17 cellular contexts compared by ENCODE assay signal in the genomic region with DNA sequence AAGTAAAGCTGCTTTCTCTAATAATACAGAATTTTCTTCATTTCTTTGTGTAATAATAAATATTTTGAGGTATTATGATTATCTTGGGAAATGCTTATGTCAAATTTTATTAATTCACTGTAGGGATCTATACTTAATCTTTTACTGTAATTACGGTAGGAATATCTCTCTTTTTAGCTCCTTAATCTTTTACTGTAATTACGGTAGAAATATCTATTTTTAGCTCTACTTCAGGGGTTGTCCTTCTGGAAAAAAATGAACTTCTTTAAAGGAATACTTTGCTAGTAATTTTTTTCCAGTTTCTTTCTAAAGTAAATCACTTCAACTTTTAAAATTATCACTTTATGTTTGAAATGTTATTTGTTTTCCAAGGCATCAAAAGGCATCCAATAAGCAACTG.
DNase-seq lines count a peak whose midpoint lies in the region; ATAC-seq and TF ChIP-seq lines count a peak whose summit lies in the region.
"Had no signal": no experiment of that assay in that cellular context is flagged by ENCODE, and none has a peak within 500 bp of the region (broad histone marks: within the 10 kb centered on the region; RNA-seq: fewer than 3 reads in every experiment).

No MANE protein-coding gene starts in this region.

- CTCF ChIA-PET in activated naive CD4-positive, alpha-beta T cell treated with anti-CD3 and anti-CD28 coated beads for 36 hours (lab: Charles Lee): no interaction called here

- DNase-seq in DMS 273 treated with DMSO at 0.1 percent for 48 hours (lab: John Stamatoyannopoulos, UW): peak; percentile 2
- no peak for DNase-seq in DMS 273 (lab: John Stamatoyannopoulos, UW; ENCODE audit: unreplicated experiment)
- DNase-seq in GM23338 (ENCODE audit: low spot score): peak; percentile 4
- peak; percentile 10 for DNase-seq in SK-MEL-5 (ENCODE audit: low read depth, low spot score)
- peak; percentile 6 to 16 for DNase-seq in fibroblast of lung (ENCODE audit: low read depth in 2 of 2)
- no peak for DNase-seq in T-helper 9 cell
- no peak for DNase-seq in esophagus squamous epithelium (lab: John Stamatoyannopoulos, UW)
- DNase-seq in activated naive CD4-positive, alpha-beta T cell treated with anti-CD3 and anti-CD28 coated beads for 36 hours: no peak
- DNase-seq: AML-193; Caco-2; CD8-positive, alpha-beta memory T cell; DMS79 treated with DMSO at 0.1 percent for 48 hours; EL; GDM1 had no signal

- H3K4me1 ChIP-seq in GM23338 (ENCODE audit: insufficient read depth) (no peaks in the 10 kb centered on the region; the same call in 1 of the 2 replicates), fibroblast of lung (ENCODE audit: control insufficient read depth, extremely low read depth, insufficient read depth, low read length) (no peaks in the 10 kb centered on the region), esophagus squamous epithelium (no peaks in the 10 kb centered on the region)
- H3K4me1 ChIP-seq: Caco-2 had no signal

- no peaks in the 10 kb centered on the region for H3K9me2 ChIP-seq in GM23338 (ENCODE audit: insufficient read depth)

- H3K9me3 ChIP-seq in fibroblast of lung (ENCODE audit: control insufficient read depth, insufficient read depth, low read depth, low read length): no peaks in the 10 kb centered on the region
- no peaks in the 10 kb centered on the region for H3K9me3 ChIP-seq in esophagus squamous epithelium
- H3K9me3 ChIP-seq: Caco-2 had no signal

- H3K4me2 ChIP-seq in GM23338 (no peak overlapping the region), fibroblast of lung (ENCODE audit: extremely low read depth, insufficient read depth, low read length) (no peak overlapping the region)
- H3K4me2 ChIP-seq: BLaER1 had no signal

- no peak for TF ChIP-seq POLR2A in esophagus squamous epithelium (IDR thresholded peaks at IDR 0.05)

- H4K20me1 ChIP-seq in GM23338 (replicated peaks; ENCODE audit: insufficient read depth): no peaks in the 10 kb centered on the region
- H4K20me1 ChIP-seq in fibroblast of lung (ENCODE audit: control insufficient read depth, extremely low read depth, insufficient read depth, low read length): no peaks in the 10 kb centered on the region
- H4K20me1 ChIP-seq: BLaER1 had no signal

- WGBS in esophagus squamous epithelium, 2 donors: 66 to 75% methylated on average over 2 of the region's 2 CpGs

- H3K27me3 Mint-ChIP-seq in GM23338 (ENCODE audit: insufficient read depth, low read depth, poor library complexity): no peaks in the 10 kb centered on the region
- H3K27me3 Mint-ChIP-seq in activated naive CD4-positive, alpha-beta T cell treated with anti-CD3 and anti-CD28 coated beads for 36 hours (ENCODE audit: low read depth): no peaks in the 10 kb centered on the region

- no peak for ATAC-seq in GM23338
- ATAC-seq: HCT116 had no signal

- no peaks in the 10 kb centered on the region for H3K27me3 ChIP-seq in GM23338 (ENCODE audit: insufficient read depth)
- H3K27me3 ChIP-seq in fibroblast of lung (ENCODE audit: control insufficient read depth, insufficient read depth, low read length): no peaks in the 10 kb centered on the region
- no peaks in the 10 kb centered on the region for H3K27me3 ChIP-seq in esophagus squamous epithelium
- H3K27me3 ChIP-seq: BLaER1 had no signal

- H3K9ac ChIP-seq in fibroblast of lung (ENCODE audit: insufficient read depth, low read length): no peak overlapping the region
- H3K9ac ChIP-seq: BLaER1 had no signal

- H3K4me3 Mint-ChIP-seq in GM23338: no peak overlapping the region
- H3K4me3 Mint-ChIP-seq in activated naive CD4-positive, alpha-beta T cell treated with anti-CD3 and anti-CD28 coated beads for 36 hours: no peak overlapping the region
- H3K4me3 Mint-ChIP-seq: CD8-positive, alpha-beta memory T cell had no signal

- H3K4me1 Mint-ChIP-seq in GM23338: no peaks in the 10 kb centered on the region; the same call in 2 of the 3 replicates
- H3K4me1 Mint-ChIP-seq in activated naive CD4-positive, alpha-beta T cell treated with anti-CD3 and anti-CD28 coated beads for 36 hours (ENCODE audit: low read depth): no peaks in the 10 kb centered on the region
- H3K4me1 Mint-ChIP-seq: CD8-positive, alpha-beta memory T cell had no signal

- H3K9me3 Mint-ChIP-seq in GM23338: peaks cover 6% of the 10 kb centered on the region; the same call in 2 of the 3 replicates
- peaks cover 6% of the 10 kb centered on the region for H3K9me3 Mint-ChIP-seq in activated naive CD4-positive, alpha-beta T cell treated with anti-CD3 and anti-CD28 coated beads for 36 hours

- TF ChIP-seq CTCF in GM23338 (conservative IDR thresholded peaks at IDR 0.05; ENCODE audit: low read depth in 2 of 2): no peak
- no peak for TF ChIP-seq CTCF in fibroblast of lung (conservative IDR thresholded peaks at IDR 0.05 in 1 of 2, IDR thresholded peaks at IDR 0.05 in 1 of 2; ENCODE audit: low read depth in 1 of 2, low read length in 2 of 2)
- TF ChIP-seq CTCF in esophagus squamous epithelium (IDR thresholded peaks at IDR 0.05): no peak

- H3K4me3 ChIP-seq in GM23338 (no peak overlapping the region), fibroblast of lung (replicated peaks in 1 of 4; ENCODE audit: control extremely low read depth in 1 of 4, insufficient read depth in 1 of 4, low read depth in 3 of 4, low read length in 4 of 4) (no peak overlapping the region), esophagus squamous epithelium (no peak overlapping the region)
- H3K4me3 ChIP-seq: BLaER1 had no signal

- no peaks in the 10 kb centered on the region for H3K79me2 ChIP-seq in GM23338 (replicated peaks; ENCODE audit: insufficient read depth)
- H3K79me2 ChIP-seq in fibroblast of lung (ENCODE audit: control insufficient read depth, insufficient read depth, low read length): no peaks in the 10 kb centered on the region

- in situ Hi-C loops in SK-MEL-5 (cut with HindIII; ENCODE audit: low pct_unique_long_range_greater_than_20kb, low sequenced_read_pairs): no loop called here

- H3K27ac Mint-ChIP-seq in GM23338: no peak overlapping the region
- no peak overlapping the region for H3K27ac Mint-ChIP-seq in activated naive CD4-positive, alpha-beta T cell treated with anti-CD3 and anti-CD28 coated beads for 36 hours
- H3K27ac Mint-ChIP-seq: CD8-positive, alpha-beta memory T cell had no signal

- intact Hi-C loops in esophagus squamous epithelium (cut with DNase I): no loop called here
- intact Hi-C loops in activated naive CD4-positive, alpha-beta T cell treated with anti-CD3 and anti-CD28 coated beads for 36 hours (cut with micrococcal nuclease): no loop called here

- H3K36me3 Mint-ChIP-seq in GM23338 (ENCODE audit: low read depth): no peaks in the 10 kb centered on the region; the same call in 2 of the 3 replicates
- H3K36me3 Mint-ChIP-seq in activated naive CD4-positive, alpha-beta T cell treated with anti-CD3 and anti-CD28 coated beads for 36 hours (ENCODE audit: low read depth): no peaks in the 10 kb centered on the region
- H3K36me3 Mint-ChIP-seq: CD8-positive, alpha-beta memory T cell had no signal

- H3K27ac ChIP-seq in GM23338 (ENCODE audit: low read depth): no peak overlapping the region
- H3K27ac ChIP-seq in fibroblast of lung (ENCODE audit: insufficient read depth, low read length): no peak overlapping the region
- no peak overlapping the region for H3K27ac ChIP-seq in esophagus squamous epithelium
- H3K27ac ChIP-seq: 22Rv1, BLaER1 had no signal

- no peaks in the 10 kb centered on the region for H3F3A ChIP-seq in GM23338 (replicated peaks; ENCODE audit: low read depth)

- H2AFZ ChIP-seq in GM23338 (no peak overlapping the region), fibroblast of lung (ENCODE audit: low read length) (no peak overlapping the region)

- no peaks in the 10 kb centered on the region for H3K36me3 ChIP-seq in GM23338 (ENCODE audit: insufficient read depth)
- H3K36me3 ChIP-seq in fibroblast of lung (ENCODE audit: control insufficient read depth, insufficient read depth, low read length): no peaks in the 10 kb centered on the region
- no peaks in the 10 kb centered on the region for H3K36me3 ChIP-seq in esophagus squamous epithelium
- H3K36me3 ChIP-seq: BLaER1 had no signal

TF ChIP-seq in GM23338, 12 proteins besides CTCF, POLR2A, EP300 and RAD21 (continues in another document):
- TF ChIP-seq POLR2AphosphoS5 (IDR thresholded peaks at IDR 0.05; ENCODE audit: low read depth): no peak
- no peak for TF ChIP-seq JUNB (IDR thresholded peaks at IDR 0.05; ENCODE audit: unreplicated experiment)
- TF ChIP-seq EZH2phosphoT487 (IDR thresholded peaks at IDR 0.05; ENCODE audit: unreplicated experiment): no peak
- TF ChIP-seq CREB1 (CRISPR knock-in tag; IDR thresholded peaks at IDR 0.05; ENCODE audit: low read depth): no peak
- TF ChIP-seq, protein P1, sequence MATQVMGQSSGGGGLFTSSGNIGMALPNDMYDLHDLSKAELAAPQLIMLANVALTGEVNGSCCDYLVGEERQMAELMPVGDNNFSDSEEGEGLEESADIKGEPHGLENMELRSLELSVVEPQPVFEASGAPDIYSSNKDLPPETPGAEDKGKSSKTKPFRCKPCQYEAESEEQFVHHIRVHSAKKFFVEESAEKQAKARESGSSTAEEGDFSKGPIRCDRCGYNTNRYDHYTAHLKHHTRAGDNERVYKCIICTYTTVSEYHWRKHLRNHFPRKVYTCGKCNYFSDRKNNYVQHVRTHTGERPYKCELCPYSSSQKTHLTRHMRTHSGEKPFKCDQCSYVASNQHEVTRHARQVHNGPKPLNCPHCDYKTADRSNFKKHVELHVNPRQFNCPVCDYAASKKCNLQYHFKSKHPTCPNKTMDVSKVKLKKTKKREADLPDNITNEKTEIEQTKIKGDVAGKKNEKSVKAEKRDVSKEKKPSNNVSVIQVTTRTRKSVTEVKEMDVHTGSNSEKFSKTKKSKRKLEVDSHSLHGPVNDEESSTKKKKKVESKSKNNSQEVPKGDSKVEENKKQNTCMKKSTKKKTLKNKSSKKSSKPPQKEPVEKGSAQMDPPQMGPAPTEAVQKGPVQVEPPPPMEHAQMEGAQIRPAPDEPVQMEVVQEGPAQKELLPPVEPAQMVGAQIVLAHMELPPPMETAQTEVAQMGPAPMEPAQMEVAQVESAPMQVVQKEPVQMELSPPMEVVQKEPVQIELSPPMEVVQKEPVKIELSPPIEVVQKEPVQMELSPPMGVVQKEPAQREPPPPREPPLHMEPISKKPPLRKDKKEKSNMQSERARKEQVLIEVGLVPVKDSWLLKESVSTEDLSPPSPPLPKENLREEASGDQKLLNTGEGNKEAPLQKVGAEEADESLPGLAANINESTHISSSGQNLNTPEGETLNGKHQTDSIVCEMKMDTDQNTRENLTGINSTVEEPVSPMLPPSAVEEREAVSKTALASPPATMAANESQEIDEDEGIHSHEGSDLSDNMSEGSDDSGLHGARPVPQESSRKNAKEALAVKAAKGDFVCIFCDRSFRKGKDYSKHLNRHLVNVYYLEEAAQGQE (IDR thresholded peaks at IDR 0.05; ENCODE audit: unreplicated experiment): no peak

Comparison
In these comparisons a context has a peak if more than half of its experiments do, and no peak if none do; other contexts are left out.
1. DNase-seq: peak in DMS 273 treated with DMSO at 0.1 percent for 48 hours (single experiment), GM23338 (single experiment), SK-MEL-5 (single experiment) and fibroblast of lung (2 of 2); none in DMS 273 (single experiment), T-helper 9 cell (single experiment), esophagus squamous epithelium (single experiment) and activated naive CD4-positive, alpha-beta T cell treated with anti-CD3 and anti-CD28 coated beads for 36 hours (single experiment).